8 cellular contexts compared by ENCODE assay signal in genomic region chr5:163508753-163509152, GRCh38. TPM values are rescaled to one million over a fixed set of nuclear protein-coding genes. Genes with fewer than 3 reads are reported as not detected.
DNase-seq lines count a peak whose midpoint lies in the region; ATAC-seq, FAIRE-seq and TF ChIP-seq lines count a peak whose summit lies in the region.

No MANE protein-coding gene starts in this region.

- BruUV-seq in endothelial cell of umbilical vein (replicated peaks; lab: Mats Ljungman, UMichigan): no TSS peak

- H3K4me3 ChIP-seq in DND-41 (ENCODE audit: low read depth in 1 of 2, low read length in 2 of 2) (no peak overlapping the region), Peyer's patch (peak overlapping the region in 3 of 4 donors; percentile 6 to 94 (median 31)), endothelial cell of umbilical vein (replicated peaks in 1 of 3; ENCODE audit: insufficient read depth in 1 of 3, low read depth in 1 of 3, low read length in 3 of 3) (peak overlapping the region in 2 of 3 experiments; percentile 10 to 28), psoas muscle (peak overlapping the region; percentile 41)

- no peak for DNase-seq in DND-41
- no peak for DNase-seq in Peyer's patch
- no peak for DNase-seq in endothelial cell of umbilical vein (ENCODE audit: low read depth, low spot score)
- no peak for DNase-seq in psoas muscle
- no peak for DNase-seq in NCI-H2171 treated with DMSO at 0.1 percent for 48 hours (lab: John Stamatoyannopoulos, UW)

- TF ChIP-seq CTCF in DND-41 (IDR thresholded peaks at IDR 0.05; ENCODE audit: borderline replicate concordance, extremely low read depth, low read length, poor library complexity, severe bottlenecking) (no peak), Peyer's patch (IDR thresholded peaks at IDR 0.05) (no peak), endothelial cell of umbilical vein (IDR thresholded peaks at IDR 0.05; ENCODE audit: extremely low read depth in 1 of 2, insufficient read depth in 1 of 2, low read depth in 1 of 2, low read length in 2 of 2) (no peak), psoas muscle (IDR thresholded peaks at IDR 0.05) (no peak)

- H3K27me3 ChIP-seq in DND-41 (ENCODE audit: insufficient read depth, low read length, poor library complexity) (no peaks in the 10 kb centered on the region), Peyer's patch (no peaks in the 10 kb centered on the region), endothelial cell of umbilical vein (ENCODE audit: control insufficient read depth in 2 of 2, insufficient read depth in 2 of 2, low read length in 2 of 2) (no peaks in the 10 kb centered on the region), psoas muscle (ENCODE audit: insufficient read depth in 3 of 3, low read length in 2 of 3) (no peaks in the 10 kb centered on the region)

- FAIRE-seq in endothelial cell of umbilical vein (lab: Jason Lieb, UNC): no peak

- H3K36me3 ChIP-seq in DND-41 (ENCODE audit: insufficient read depth, low read length): peaks cover 20% of the 10 kb centered on the region
- peaks cover 0 to 21% (median 0%) of the 10 kb centered on the region in 3 donors for H3K36me3 ChIP-seq in Peyer's patch
- peaks cover 7 to 19% of the 10 kb centered on the region in 2 experiments for H3K36me3 ChIP-seq in endothelial cell of umbilical vein (ENCODE audit: control insufficient read depth in 2 of 2, extremely low read depth in 1 of 2, insufficient read depth in 2 of 2, low read length in 2 of 2)
- peaks cover 0 to 17% of the 10 kb centered on the region in 2 donors for H3K36me3 ChIP-seq in psoas muscle (ENCODE audit: insufficient read depth in 1 of 2, low read depth in 1 of 2)

- peaks cover 18% of the 10 kb centered on the region; the same call in 1 of the 2 replicates for H4K20me1 ChIP-seq in DND-41 (ENCODE audit: insufficient read depth, low read length)
- H4K20me1 ChIP-seq in endothelial cell of umbilical vein (replicated peaks; ENCODE audit: control insufficient read depth, extremely low read depth, insufficient read depth, low read length): peaks cover 7% of the 10 kb centered on the region

- H3K27ac ChIP-seq in DND-41 (ENCODE audit: low read length) (no peak overlapping the region), Peyer's patch (peak overlapping the region; percentile 78 to 100 (median 98)), endothelial cell of umbilical vein (ENCODE audit: insufficient read depth, low read depth, low read length) (peak overlapping the region; percentile 14), psoas muscle (peak overlapping the region; percentile 99)

- dilution Hi-C loops in endothelial cell of umbilical vein (cut with MboI; ENCODE audit: extremely low pct_ligation_motif_present, low sequenced_read_pairs): no loop called here

- H3K79me2 ChIP-seq in DND-41 (ENCODE audit: insufficient read depth, low read length): peaks cover 89% of the 10 kb centered on the region
- peaks cover 77% of the 10 kb centered on the region for H3K79me2 ChIP-seq in endothelial cell of umbilical vein (ENCODE audit: control insufficient read depth, insufficient read depth, low read length)

- H3K9me3 ChIP-seq in DND-41 (ENCODE audit: insufficient read depth, low read length, severe bottlenecking) (no peaks in the 10 kb centered on the region), Peyer's patch (no peaks in the 10 kb centered on the region), endothelial cell of umbilical vein (replicated peaks; ENCODE audit: control insufficient read depth, insufficient read depth, low read length) (no peaks in the 10 kb centered on the region), psoas muscle (no peaks in the 10 kb centered on the region)

- ATAC-seq in DND-41 (ENCODE audit: insufficient read depth, low read depth): no peak
- no peak for ATAC-seq in psoas muscle
- no peak for ATAC-seq in GM19397 (IDR thresholded peaks at IDR 0.05; ENCODE audit: unreplicated experiment)
- ATAC-seq in GM21723 (IDR thresholded peaks at IDR 0.05; ENCODE audit: unreplicated experiment): no peak
- ATAC-seq in HG02642 (IDR thresholded peaks at IDR 0.05; ENCODE audit: poor library complexity, unreplicated experiment): no peak

- H3K9me1 ChIP-seq in endothelial cell of umbilical vein (replicated peaks; ENCODE audit: control insufficient read depth, extremely low read depth, insufficient read depth, low read length): no peaks in the 10 kb centered on the region

- POLR2A ChIA-PET in endothelial cell of umbilical vein (lab: Charles Lee): interaction anchor here (1.4 to 1.6 kb wide), 2 partner anchors 48 to 64 kb away, joined by 3 to 8 read pairs; partner anchors contain the start of genes HMMR and NUDCD2

- 18 to 27% (median 21%) methylated on average over 5 of the region's 5 CpGs for WGBS in psoas muscle, 3 donors

- peaks cover 24% of the 10 kb centered on the region for H3K4me1 ChIP-seq in DND-41 (ENCODE audit: insufficient read depth, low read length)
- peaks cover 0 to 37% (median 12%) of the 10 kb centered on the region in 4 donors for H3K4me1 ChIP-seq in Peyer's patch
- peaks cover 30% of the 10 kb centered on the region for H3K4me1 ChIP-seq in endothelial cell of umbilical vein (ENCODE audit: control insufficient read depth, extremely low read depth, insufficient read depth, low read length)
- H3K4me1 ChIP-seq in psoas muscle: peaks cover 50% of the 10 kb centered on the region

- 0 out of 2 replicates have a peak overlapping the region, but pooled peaks have one; percentile 31 for H3K4me2 ChIP-seq in DND-41 (ENCODE audit: insufficient read depth, low read length)
- H3K4me2 ChIP-seq in endothelial cell of umbilical vein (ENCODE audit: insufficient read depth, low read length): peak overlapping the region; percentile 97

- CTCF ChIA-PET in endothelial cell of umbilical vein (lab: Charles Lee): interaction anchor here (1.0 kb wide), 1 partner anchor 100 kb away, joined by 3 read pairs; no protein-coding TSS in a partner anchor

- TF ChIP-seq POLR2A in Peyer's patch (IDR thresholded peaks at IDR 0.05) (no peak), endothelial cell of umbilical vein (IDR thresholded peaks at IDR 0.05; ENCODE audit: low read depth, low read length) (no peak)

- no peak overlapping the region for H2AFZ ChIP-seq in DND-41 (ENCODE audit: low read depth, low read length)
- no peak overlapping the region for H2AFZ ChIP-seq in endothelial cell of umbilical vein (ENCODE audit: low read depth, low read length)

- intact Hi-C loops in endothelial cell of umbilical vein (cut with micrococcal nuclease): loop anchor here (2.0 to 5.0 kb wide), 2 partner anchors 358 to 694 kb away; no protein-coding TSS in a partner anchor
- intact Hi-C loops in psoas muscle (cut with DNase I): no loop called here

- H3K9ac ChIP-seq in DND-41 (ENCODE audit: low read depth, low read length): no peak overlapping the region
- H3K9ac ChIP-seq in endothelial cell of umbilical vein (replicated peaks; ENCODE audit: extremely low read depth, insufficient read depth, low read length): peak overlapping the region; percentile 27

TF ChIP-seq in endothelial cell of umbilical vein, 7 proteins besides CTCF, POLR2A, EP300 and RAD21:
- no peak for TF ChIP-seq JUN (IDR thresholded peaks at IDR 0.05; ENCODE audit: borderline replicate concordance, insufficient read depth, insufficient read length, low read depth)

RNA-seq across cellular contexts. Expression of gene MAT2B, which starts 3.3 kb away (rescaled TPM):
- total RNA-seq in Peyer's patch (10 to 100 TPM; 34.6 to 65.3 (median 51.1) TPM), endothelial cell of umbilical vein (93.1 and 101 TPM in 2 replicates), psoas muscle (10 to 100 TPM; 27.3 to 35.9 (median 32.6) TPM)
- polyA plus RNA-seq in endothelial cell of umbilical vein (33.9 and 41.5 TPM in 2 replicates), psoas muscle (10 to 100 TPM; 29.7 to 72.7 (median 37.8) TPM)
- 55.0 and 55.8 TPM in 2 replicates for polyA plus RNA-seq in endothelial cell of umbilical vein (2011; cell fraction: cytosol; rRNA removed)
- 29.6 and 42.1 TPM in 2 replicates for polyA plus RNA-seq in endothelial cell of umbilical vein (2011; cell fraction: nucleus; rRNA removed)
- polyA plus RNA-seq in endothelial cell of umbilical vein (2012): 86.7 and 111 TPM in 2 replicates
- 46.0 and 52.0 TPM in 2 replicates for polyA minus RNA-seq in endothelial cell of umbilical vein
- polyA minus RNA-seq in endothelial cell of umbilical vein (2011; cell fraction: cytosol; rRNA and poly(A)+ RNA removed): 18.8 TPM
- 20.0 and 24.9 TPM in 2 replicates for polyA minus RNA-seq in endothelial cell of umbilical vein (2011; cell fraction: nucleus; rRNA and poly(A)+ RNA removed)

RNA-seq across cellular contexts. Expression of gene HMMR, which starts 48.3 kb away (rescaled TPM):
- total RNA-seq in Peyer's patch (1 to 10 TPM; 1.1 to 3.3 (median 1.9) TPM), endothelial cell of umbilical vein (26.0 and 31.0 TPM in 2 replicates), psoas muscle (1 to 10 TPM in 1 of 4 donors, under 1 TPM in 3; 0.14 to 1.4 (median 0.65) TPM)
- polyA plus RNA-seq in endothelial cell of umbilical vein (3.9 and 5.5 TPM in 2 replicates), psoas muscle (under 1 TPM; 0.23 to 0.93 (median 0.45) TPM)
- 9.5 and 11.6 TPM in 2 replicates for polyA plus RNA-seq in endothelial cell of umbilical vein (2011; cell fraction: cytosol; rRNA removed)
- 7.5 and 16.0 TPM in 2 replicates for polyA plus RNA-seq in endothelial cell of umbilical vein (2011; cell fraction: nucleus; rRNA removed)
- polyA plus RNA-seq in endothelial cell of umbilical vein (2012): 9.5 and 25.6 TPM in 2 replicates
- 3.2 and 3.3 TPM in 2 replicates for polyA minus RNA-seq in endothelial cell of umbilical vein
- polyA minus RNA-seq in endothelial cell of umbilical vein (2011; cell fraction: cytosol; rRNA and poly(A)+ RNA removed): 16.4 TPM
- polyA minus RNA-seq in endothelial cell of umbilical vein (2011; cell fraction: nucleus; rRNA and poly(A)+ RNA removed): 5.3 and 12.6 TPM in 2 replicates

RNA-seq across cellular contexts. Expression of gene NUDCD2, which starts 48.9 kb away (rescaled TPM):
- total RNA-seq in Peyer's patch: 1 to 10 TPM; 2.5 to 4.7 (median 3.4) TPM
- 46.9 and 50.3 TPM in 2 replicates for total RNA-seq in endothelial cell of umbilical vein
- 2.4 and 3.9 TPM in 2 replicates for polyA plus RNA-seq in endothelial cell of umbilical vein
- polyA plus RNA-seq in endothelial cell of umbilical vein (2011; cell fraction: cytosol; rRNA removed): 6.5 and 6.8 TPM in 2 replicates
- polyA plus RNA-seq in endothelial cell of umbilical vein (2011; cell fraction: nucleus; rRNA removed): 4.1 and 5.5 TPM in 2 replicates
- 21.8 and 24.3 TPM in 2 replicates for polyA plus RNA-seq in endothelial cell of umbilical vein (2012)
- 1.7 and 4.0 TPM in 2 replicates for polyA minus RNA-seq in endothelial cell of umbilical vein
- polyA minus RNA-seq in endothelial cell of umbilical vein (2011; cell fraction: cytosol; rRNA and poly(A)+ RNA removed): 7.7 TPM
- polyA minus RNA-seq in endothelial cell of umbilical vein (2011; cell fraction: nucleus; rRNA and poly(A)+ RNA removed): 3.3 and 5.9 TPM in 2 replicates
- 10 to 100 TPM; 13.6 to 26.3 (median 16.7) TPM for total RNA-seq in psoas muscle
- polyA plus RNA-seq in psoas muscle: 10 to 100 TPM in 1 of 3 donors, 1 to 10 TPM in 2; 3.8 to 18.3 (median 5.4) TPM

Comparison
In these comparisons a context has a peak if more than half of its experiments do, and no peak if none do; other contexts are left out.
1. H3K4me3 ChIP-seq: peak in Peyer's patch (3 of 4), endothelial cell of umbilical vein (2 of 3) and psoas muscle (single experiment); none in DND-41 (0 of 2).